Comparison of ENCODE assay signal across 16 cellular contexts in the genomic region with DNA sequence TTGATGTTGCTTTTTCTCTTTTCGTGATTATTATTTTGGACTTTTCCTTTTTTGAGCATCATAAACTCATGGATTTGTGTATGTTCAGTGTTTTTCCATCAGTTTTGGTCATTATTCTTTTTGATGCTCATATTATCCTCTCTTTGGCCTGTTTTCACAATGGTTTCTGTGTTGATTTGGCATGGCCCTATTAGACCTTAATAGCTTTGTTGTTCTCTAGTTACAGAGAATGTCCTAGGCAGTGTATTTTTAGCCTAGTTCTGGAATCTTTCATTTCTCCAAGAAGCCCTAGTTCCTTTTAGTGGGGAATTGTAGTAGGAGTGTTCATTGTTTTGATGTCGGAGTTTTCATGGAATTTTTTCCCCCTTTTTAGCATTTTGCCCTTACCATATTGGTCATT. TPM values are rescaled to one million over a fixed set of nuclear protein-coding genes. Genes with fewer than 3 reads are reported as not detected.
A peak's percentile ranks its signal among the peaks of the same experiment; 100 is the strongest.
DNase-seq lines count a peak whose midpoint lies in the region; ATAC-seq and TF ChIP-seq lines count a peak whose summit lies in the region.
"Had no signal": no experiment of that assay in that cellular context is flagged by ENCODE, and none has a peak within 500 bp of the region (broad histone marks: within the 10 kb centered on the region; RNA-seq: fewer than 3 reads in every experiment).

No MANE protein-coding gene starts in this region.

- H3K27ac ChIP-seq in dorsolateral prefrontal cortex (peak overlapping the region; percentile 41 to 95 (median 84)), subcutaneous abdominal adipose tissue (ENCODE audit: low read depth, low read length) (peak overlapping the region; percentile 56)

- intact Hi-C loops in dorsolateral prefrontal cortex (cut with DNase I), result no loop called here

- peaks cover 16% of the 10 kb centered on the region; the same call in 1 of the 2 replicates for H3K4me1 Mint-ChIP-seq in HFFc6 (ENCODE audit: low read depth)
- H3K4me1 Mint-ChIP-seq in type B pancreatic cell (ENCODE audit: unreplicated experiment), result no peaks in the 10 kb centered on the region

- H3K27me3 ChIP-seq in dorsolateral prefrontal cortex, result no peaks in the 10 kb centered on the region
- H3K27me3 ChIP-seq in subcutaneous abdominal adipose tissue (ENCODE audit: control insufficient read depth in 5 of 5, insufficient read depth in 4 of 5, low read length in 5 of 5), result no peaks in the 10 kb centered on the region

- TF ChIP-seq CTCF in HFFc6 (IDR thresholded peaks at IDR 0.05), result no peak
- TF ChIP-seq CTCF in dorsolateral prefrontal cortex (IDR thresholded peaks at IDR 0.05 in 54 of 56, conservative IDR thresholded peaks at IDR 0.05 in 2 of 56; ENCODE audit: low read depth in 1 of 56, partially characterized antibody in 56 of 56), result peak in 1 of 56 donors; percentile 5
- no peak for TF ChIP-seq CTCF in type B pancreatic cell (conservative IDR thresholded peaks at IDR 0.05)

- ATAC-seq in HG02642 (IDR thresholded peaks at IDR 0.05; ENCODE audit: poor library complexity, unreplicated experiment) (no peak), HG03442 (IDR thresholded peaks at IDR 0.05; ENCODE audit: unreplicated experiment) (no peak)

- H3K4me3 Mint-ChIP-seq in HFFc6 (no peak overlapping the region), type B pancreatic cell (no peak overlapping the region)
- H3K4me3 Mint-ChIP-seq: activated naive CD4-positive, alpha-beta T cell treated with anti-CD3 and anti-CD28 coated beads, Interleukin-2, amount 10 ng/mL, durations not matched to agents 7 days and 5 days; stimulated activated naive CD8-positive, alpha-beta T cell treated with anti-CD3 and anti-CD28 coated beads, Interleukin-15, Interleukin-2, amounts not matched to agents 100 ng/mL and 50 ng/mL, for 24 hours had no signal

- H3K36me3 Mint-ChIP-seq in HFFc6 (ENCODE audit: low read depth) (peaks cover 33% of the 10 kb centered on the region), type B pancreatic cell (peaks cover 49% of the 10 kb centered on the region)

- H3K27me3 Mint-ChIP-seq in HFFc6 (ENCODE audit: insufficient read depth) (0 out of 2 replicates have a peak, but pooled peaks cover 1% of the 10 kb centered on the region), type B pancreatic cell (no peaks in the 10 kb centered on the region)
- H3K27me3 Mint-ChIP-seq: activated naive CD4-positive, alpha-beta T cell treated with anti-CD3 and anti-CD28 coated beads, Interleukin-2, amount 10 ng/mL, durations not matched to agents 7 days and 5 days; stimulated activated naive CD8-positive, alpha-beta T cell treated with anti-CD3 and anti-CD28 coated beads, Interleukin-15, Interleukin-2, amounts not matched to agents 100 ng/mL and 50 ng/mL, for 24 hours had no signal

- H3K36me3 ChIP-seq in subcutaneous abdominal adipose tissue (ENCODE audit: control insufficient read depth in 5 of 5, insufficient read depth in 5 of 5, low read length in 5 of 5), result peaks cover 46 to 60% (median 51%) of the 10 kb centered on the region in 5 donors

- peak overlapping the region in 2 of 5 donors; percentile 39 to 42 for H3K9ac ChIP-seq in subcutaneous abdominal adipose tissue (ENCODE audit: low read length in 5 of 5)

- peak overlapping the region in 12 of 59 donors; percentile 0 to 32 (median 16) for H3K4me3 ChIP-seq in dorsolateral prefrontal cortex
- no peak overlapping the region for H3K4me3 ChIP-seq in subcutaneous abdominal adipose tissue (ENCODE audit: low read depth in 1 of 5, low read length in 5 of 5)

- peak overlapping the region; percentile 16; the same call in 1 of the 2 replicates for H3K27ac Mint-ChIP-seq in HFFc6
- H3K27ac Mint-ChIP-seq in type B pancreatic cell, result no peak overlapping the region
- H3K27ac Mint-ChIP-seq: activated naive CD4-positive, alpha-beta T cell treated with anti-CD3 and anti-CD28 coated beads, Interleukin-2, amount 10 ng/mL, durations not matched to agents 7 days and 5 days; stimulated activated naive CD8-positive, alpha-beta T cell treated with anti-CD3 and anti-CD28 coated beads, Interleukin-15, Interleukin-2, amounts not matched to agents 100 ng/mL and 50 ng/mL, for 24 hours had no signal

- no peaks in the 10 kb centered on the region for H3K9me3 ChIP-seq in subcutaneous abdominal adipose tissue (ENCODE audit: control insufficient read depth in 5 of 5, low read length in 5 of 5)

- peaks cover 0 to 14% (median 4%) of the 10 kb centered on the region in 5 donors for H3K4me1 ChIP-seq in subcutaneous abdominal adipose tissue (ENCODE audit: control insufficient read depth in 5 of 5, insufficient read depth in 5 of 5, low read length in 5 of 5)

- DNase-seq in HFFc6 (no peak), dorsolateral prefrontal cortex (no peak), inferior parietal cortex (ENCODE audit: extremely low spot score) (peak; percentile 55), type B pancreatic cell (ENCODE audit: extremely low spot score, unreplicated experiment) (no peak), RKO (ENCODE audit: low spot score) (no peak)
- DNase-seq: activated naive CD4-positive, alpha-beta T cell treated with anti-CD3 and anti-CD28 coated beads, Interleukin-2, amount 10 ng/mL, durations not matched to agents 7 days and 5 days; activated T-cell treated with anti-CD3 and anti-CD28 coated beads, Interleukin-2, amount 50 U/mL, for 1 hour; DMS 273 treated with DMSO at 0.1 percent for 48 hours; NCI-H69; SIG-M5; stimulated activated CD4-positive, alpha-beta T cell treated with anti-CD3 and anti-CD28 coated beads, Interleukin-2, amount 100 ng/mL, for 24 hours had no signal

- H3K9me3 Mint-ChIP-seq in HFFc6 (no peaks in the 10 kb centered on the region), type B pancreatic cell (no peaks in the 10 kb centered on the region)
- H3K9me3 Mint-ChIP-seq: activated naive CD4-positive, alpha-beta T cell treated with anti-CD3 and anti-CD28 coated beads, Interleukin-2, amount 10 ng/mL, durations not matched to agents 7 days and 5 days; stimulated activated naive CD8-positive, alpha-beta T cell treated with anti-CD3 and anti-CD28 coated beads, Interleukin-15, Interleukin-2, amounts not matched to agents 100 ng/mL and 50 ng/mL, for 24 hours had no signal

RNA-seq across cellular contexts. Expression of gene ROPN1L, which starts 41.3 kb away (rescaled TPM):
- under 1 TPM; 0.38 to 0.68 (median 0.47) TPM for total RNA-seq in HFFc6 (2021; fragmentation: NEBNext Ultra II Directional; extraction: Animal tissue kit (Norgen Biotek cat#: 25700))
- total RNA-seq in dorsolateral prefrontal cortex (1 to 10 TPM; 1.1 to 8.3 (median 3.9) TPM), type B pancreatic cell (ENCODE audit: low replicate concordance) (0.29 and 2.0 TPM in 2 replicates)
- total RNA-seq: epithelial cell of proximal tubule had no signal

RNA-seq across cellular contexts. Expression of gene MARCHF6, which starts 46.9 kb away (rescaled TPM):
- total RNA-seq in HFFc6 (2021; fragmentation: NEBNext Ultra II Directional; extraction: Animal tissue kit (Norgen Biotek cat#: 25700)), result 100 to 1,000 TPM; 129 to 194 (median 156) TPM
- total RNA-seq in dorsolateral prefrontal cortex, result 100 to 1,000 TPM; 195 to 408 (median 303) TPM
- total RNA-seq in type B pancreatic cell (ENCODE audit: low replicate concordance), result 132 and 199 TPM in 2 replicates
